26 cellular contexts compared by ENCODE assay signal in genomic region chr18:66949419-66949818, GRCh38.
"Had no signal": no experiment of that assay in that cellular context is flagged by ENCODE, and none has a peak within 500 bp of the region (broad histone marks: within the 10 kb centered on the region; RNA-seq: fewer than 3 reads in every experiment).

No MANE protein-coding gene starts in this region.

- H3K36me3 ChIP-seq: ascending aorta, breast epithelium, cardiac muscle cell, esophagus muscularis mucosa, gastrocnemius medialis had no signal

- ATAC-seq: activated CD4-positive, alpha-beta T cell treated with anti-CD3 and anti-CD28 coated beads for 36 hours; activated naive CD4-positive, alpha-beta T cell treated with anti-CD3 and anti-CD28 coated beads, Interleukin-2, amount 50 U/mL, for 72 hours; activated T-cell treated with anti-CD3 and anti-CD28 coated beads, Interleukin-2, amount 50 U/mL, for 72 hours; effector memory CD8-positive, alpha-beta T cell; foreskin keratinocyte; gastrocnemius medialis had no signal

- H3K9me3 ChIP-seq: ascending aorta, esophagus muscularis mucosa, gastrocnemius medialis had no signal

- H3K27ac ChIP-seq: ascending aorta, breast epithelium, cardiac muscle cell, esophagus muscularis mucosa, foreskin keratinocyte, gastrocnemius medialis had no signal

- H3K27me3 ChIP-seq: ascending aorta, breast epithelium, cardiac muscle cell, esophagus muscularis mucosa, foreskin keratinocyte, gastrocnemius medialis had no signal

- H3K4me3 ChIP-seq: ascending aorta, breast epithelium, cardiac muscle cell, esophagus muscularis mucosa, gastrocnemius medialis had no signal

- DNase-seq: activated CD4-positive, alpha-beta memory T cell treated with anti-CD3 and anti-CD28 coated beads for 36 hours; activated CD4-positive, alpha-beta T cell treated with anti-CD3 and anti-CD28 coated beads for 36 hours; activated CD4-positive, alpha-beta T cell treated with anti-CD3 and anti-CD28 coated beads, Interleukin-2, amount 10 ng/mL, durations not matched to agents 24 days and 14 days; activated CD4-positive, CD25-positive, alpha-beta regulatory T cell; activated CD4-positive, CD25-positive, alpha-beta regulatory T cell treated with anti-CD3 and anti-CD28 coated beads, Interleukin-2, amount 50 U/mL, for 72 hours; activated CD8-positive, alpha-beta memory T cell treated with anti-CD3 and anti-CD28 coated beads, Interleukin-2, amount 50 U/mL, for 48 hours; activated gamma-delta T cell; activated naive CD4-positive, alpha-beta T cell; activated naive CD4-positive, alpha-beta T cell treated with anti-CD3 and anti-CD28 coated beads, Interleukin-2, amount 10 ng/mL, durations not matched to agents 7 days and 5 days; activated naive CD8-positive, alpha-beta T cell treated with anti-CD3 and anti-CD28 coated beads, Interleukin-2, amount 10 ng/mL, durations not matched to agents 7 days and 5 days; activated T-cell treated with anti-CD3 and anti-CD28 coated beads for 4 hours; activated T-cell treated with anti-CD3 and anti-CD28 coated beads, Interleukin-2, amount 50 U/mL, for 24 hours; activated T-cell treated with anti-CD3 and anti-CD28 coated beads, Interleukin-2, amount 50 U/mL, for 72 hours; cortex of kidney; dermis blood vessel endothelial cell; effector CD4-positive, alpha-beta T cell; effector memory CD8-positive, alpha-beta T cell; erythroblast; foreskin keratinocyte; gastrocnemius medialis; T-helper 2 cell had no signal

- H3K4me1 ChIP-seq: ascending aorta, breast epithelium, esophagus muscularis mucosa, foreskin keratinocyte, gastrocnemius medialis had no signal
